Comparison of ENCODE assay signal across 28 cellular contexts in genomic region chr7:134747326-134747725, GRCh38.
"Had no signal": no experiment of that assay in that cellular context is flagged by ENCODE, and none has a peak within 500 bp of the region (broad histone marks: within the 10 kb centered on the region; RNA-seq: fewer than 3 reads in every experiment).

No MANE protein-coding gene starts in this region.

- H3K4me3 ChIP-seq: adrenal gland had no signal

- H3K27me3 ChIP-seq: adrenal gland had no signal

- DNase-seq: activated B cell treated with CpG ODN at 0.5 μM for 24 hours; activated CD4-positive, alpha-beta memory T cell treated with anti-CD3 and anti-CD28 coated beads for 36 hours; activated CD4-positive, alpha-beta T cell treated with anti-CD3 and anti-CD28 coated beads for 4 hours; activated CD4-positive, alpha-beta T cell treated with anti-CD3 and anti-CD28 coated beads, Interleukin-2, amount 50 U/mL, for 1 hour; activated CD4-positive, CD25-positive, alpha-beta regulatory T cell treated with anti-CD3 and anti-CD28 coated beads, Interleukin-2, amount 50 U/mL, for 72 hours; activated CD8-positive, alpha-beta memory T cell treated with anti-CD3 and anti-CD28 coated beads, Interleukin-2, amount 50 U/mL, for 4 hours; activated gamma-delta T cell treated with Interleukin-2 at 50 U/mL for 16 hours; activated naive CD4-positive, alpha-beta T cell treated with anti-CD3 and anti-CD28 coated beads for 36 hours; activated T-cell treated with anti-CD3 and anti-CD28 coated beads for 4 hours; activated T-cell treated with anti-CD3 and anti-CD28 coated beads, Interleukin-2, amount 50 U/mL, for 4 hours; adrenal gland; Karpas-422; KBM-7; NCI-H1105; NCI-H1417 treated with DMSO at 0.1 percent for 48 hours; NCI-H1694; NCI-H2029; NCI-H345; NCI-H524 treated with DMSO at 0.1 percent for 48 hours; RPMI8226; SHP77 treated with DMSO at 0.1 percent for 48 hours; T-cell; T-helper 2 cell; T-helper 9 cell had no signal

- H3K27ac ChIP-seq: VCaP had no signal

- ATAC-seq: activated naive CD4-positive, alpha-beta T cell treated with anti-CD3 and anti-CD28 coated beads, Interleukin-2, amount 50 U/mL, for 72 hours; activated T-cell treated with anti-CD3 and anti-CD28 coated beads, Interleukin-2, amount 50 U/mL, for 4 hours; Panc1; SK-N-SH treated with all-trans-retinoic acid at 6 μM for 48 hours; T-cell had no signal

- H3K4me1 ChIP-seq: adrenal gland had no signal

- H3K9me3 ChIP-seq: adrenal gland had no signal

- H3K36me3 ChIP-seq: adrenal gland had no signal
